11 cellular contexts compared by ENCODE assay signal in the genomic region with DNA sequence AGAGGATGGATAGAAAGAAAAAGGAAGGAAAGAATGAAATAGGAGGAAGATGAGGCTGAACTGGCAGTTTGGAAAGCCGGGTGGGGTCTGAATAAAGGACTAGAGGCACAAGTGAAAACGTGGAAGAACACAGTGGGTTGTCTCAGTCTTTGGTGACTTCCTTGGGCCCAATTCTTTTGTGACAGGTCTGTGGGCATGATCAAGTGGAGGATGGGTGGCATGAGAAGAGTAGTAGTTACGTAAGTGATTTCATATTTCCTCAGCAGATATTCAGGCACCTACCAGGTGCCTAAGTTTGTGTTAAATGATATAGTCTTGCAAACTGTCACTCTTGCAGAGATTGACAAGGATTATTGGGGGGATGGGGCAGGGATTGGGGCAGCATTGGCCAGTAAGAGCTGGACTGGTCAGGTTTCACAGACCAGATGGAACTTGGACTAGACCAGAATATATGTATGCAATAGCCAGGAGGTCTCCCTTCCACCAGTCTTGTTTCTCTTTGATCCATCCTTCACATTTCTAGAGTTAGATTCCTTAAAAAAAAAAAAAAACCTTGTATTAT. TPM values are rescaled to one million over a fixed set of nuclear protein-coding genes. Genes with fewer than 3 reads are reported as not detected.
DNase-seq lines count a peak whose midpoint lies in the region; ATAC-seq and TF ChIP-seq lines count a peak whose summit lies in the region.
"Had no signal": no experiment of that assay in that cellular context is flagged by ENCODE, and none has a peak within 500 bp of the region (broad histone marks: within the 10 kb centered on the region; RNA-seq: fewer than 3 reads in every experiment).

No MANE protein-coding gene starts in this region.

- intact Hi-C loops in Caco-2 (cut with micrococcal nuclease; ENCODE audit: unreplicated experiment), result loop anchor here (5.0 kb wide), 1 partner anchor 303 kb away; no protein-coding TSS in a partner anchor
- intact Hi-C loops in activated T-helper 1 cell treated with anti-CD3 and anti-CD28 coated beads, Interleukin-12 subunit alpha, Interleukin-12 subunit beta, Interleukin-2, Interleukin-4 antibody, amounts not matched to agents 30 ng/mL and 10 ng/mL and 1 ng/mL, durations not matched to agents 14 hours and 24 hours and 36 hours (cut with micrococcal nuclease), result no loop called here
- intact Hi-C loops in sigmoid colon (cut with DNase I), result no loop called here

- in situ Hi-C loops in GM13976 (cut with MboI; ENCODE audit: low sequenced_read_pairs, unreplicated experiment), result loop anchor here (5.0 to 25.0 kb wide), 3 partner anchors 175 to 538 kb away; a partner anchor contains a TSS

- CTCF ChIA-PET in Caco-2 (lab: Charles Lee), result no interaction called here

- H3K4me1 Mint-ChIP-seq in Caco-2 (ENCODE audit: low read depth, unreplicated experiment), result peaks cover 39% of the 10 kb centered on the region
- H3K4me1 Mint-ChIP-seq in activated T-helper 1 cell treated with anti-CD3 and anti-CD28 coated beads, Interleukin-12 subunit alpha, Interleukin-12 subunit beta, Interleukin-2, Interleukin-4 antibody, amounts not matched to agents 30 ng/mL and 10 ng/mL and 1 ng/mL, durations not matched to agents 14 hours and 24 hours and 36 hours (ENCODE audit: low read depth), result peaks cover 78% of the 10 kb centered on the region
- H3K4me1 Mint-ChIP-seq in natural killer cell treated with Interleukin-12 subunit alpha and Interleukin-12 subunit beta and Interleukin-15 and Interleukin-18, amount 100 ng/mL, for 72 hours (ENCODE audit: low read depth in 2 of 2), result peaks cover 62 to 79% of the 10 kb centered on the region in 2 donors

- no peak for TF ChIP-seq EP300 in sigmoid colon (IDR thresholded peaks at IDR 0.05)

- H3K27me3 Mint-ChIP-seq in Caco-2 (ENCODE audit: insufficient read depth, unreplicated experiment), result no peaks in the 10 kb centered on the region
- H3K27me3 Mint-ChIP-seq in activated T-helper 1 cell treated with anti-CD3 and anti-CD28 coated beads, Interleukin-12 subunit alpha, Interleukin-12 subunit beta, Interleukin-2, Interleukin-4 antibody, amounts not matched to agents 30 ng/mL and 10 ng/mL and 1 ng/mL, durations not matched to agents 14 hours and 24 hours and 36 hours (ENCODE audit: insufficient read depth), result no peaks in the 10 kb centered on the region
- no peaks in the 10 kb centered on the region for H3K27me3 Mint-ChIP-seq in natural killer cell treated with Interleukin-12 subunit alpha and Interleukin-12 subunit beta and Interleukin-15 and Interleukin-18, amount 100 ng/mL, for 72 hours

- H3K27ac ChIP-seq in HUES6 (ENCODE audit: low read depth, low read length) (no peak overlapping the region), sigmoid colon (no peak overlapping the region)
- H3K27ac ChIP-seq: HL-60 had no signal

- no peak for DNase-seq in Caco-2
- no peak for DNase-seq in activated T-helper 1 cell treated with anti-CD3 and anti-CD28 coated beads, Interleukin-12 subunit alpha, Interleukin-12 subunit beta, Interleukin-2, Interleukin-4 antibody, amounts not matched to agents 30 ng/mL and 10 ng/mL and 1 ng/mL, durations not matched to agents 14 hours and 24 hours and 36 hours (ENCODE audit: low spot score)
- DNase-seq in natural killer cell treated with Interleukin-12 subunit alpha and Interleukin-12 subunit beta and Interleukin-15 and Interleukin-18, amount 100 ng/mL, for 72 hours (ENCODE audit: low spot score), result no peak
- no peak for DNase-seq in GM13976 (ENCODE audit: low spot score)
- no peak for DNase-seq in kidney tubule cell (ENCODE audit: low spot score)
- DNase-seq in sigmoid colon, result no peak
- DNase-seq: DMS79, NCI-H1694 had no signal

- TF ChIP-seq POLR2A in sigmoid colon (IDR thresholded peaks at IDR 0.05), result no peak

- POLR2A ChIA-PET in Caco-2 (lab: Charles Lee), result no interaction called here

- H3K4me3 Mint-ChIP-seq in Caco-2 (ENCODE audit: unreplicated experiment), result peak overlapping the region; percentile 86
- H3K4me3 Mint-ChIP-seq in activated T-helper 1 cell treated with anti-CD3 and anti-CD28 coated beads, Interleukin-12 subunit alpha, Interleukin-12 subunit beta, Interleukin-2, Interleukin-4 antibody, amounts not matched to agents 30 ng/mL and 10 ng/mL and 1 ng/mL, durations not matched to agents 14 hours and 24 hours and 36 hours, result peak overlapping the region; percentile 63
- H3K4me3 Mint-ChIP-seq in natural killer cell treated with Interleukin-12 subunit alpha and Interleukin-12 subunit beta and Interleukin-15 and Interleukin-18, amount 100 ng/mL, for 72 hours, result peak overlapping the region; percentile 93

- H3K27ac Mint-ChIP-seq in Caco-2 (ENCODE audit: unreplicated experiment), result no peak overlapping the region
- H3K27ac Mint-ChIP-seq in activated T-helper 1 cell treated with anti-CD3 and anti-CD28 coated beads, Interleukin-12 subunit alpha, Interleukin-12 subunit beta, Interleukin-2, Interleukin-4 antibody, amounts not matched to agents 30 ng/mL and 10 ng/mL and 1 ng/mL, durations not matched to agents 14 hours and 24 hours and 36 hours, result peak overlapping the region; percentile 12
- H3K27ac Mint-ChIP-seq in natural killer cell treated with Interleukin-12 subunit alpha and Interleukin-12 subunit beta and Interleukin-15 and Interleukin-18, amount 100 ng/mL, for 72 hours, result peak overlapping the region in 1 of 2 donors; percentile 100

- no peaks in the 10 kb centered on the region for H3K9me3 Mint-ChIP-seq in Caco-2 (ENCODE audit: unreplicated experiment)
- H3K9me3 Mint-ChIP-seq in activated T-helper 1 cell treated with anti-CD3 and anti-CD28 coated beads, Interleukin-12 subunit alpha, Interleukin-12 subunit beta, Interleukin-2, Interleukin-4 antibody, amounts not matched to agents 30 ng/mL and 10 ng/mL and 1 ng/mL, durations not matched to agents 14 hours and 24 hours and 36 hours, result no peaks in the 10 kb centered on the region
- no peaks in the 10 kb centered on the region for H3K9me3 Mint-ChIP-seq in natural killer cell treated with Interleukin-12 subunit alpha and Interleukin-12 subunit beta and Interleukin-15 and Interleukin-18, amount 100 ng/mL, for 72 hours

- H3K27me3 ChIP-seq in Caco-2 (replicated peaks; ENCODE audit: control insufficient read depth, insufficient read depth, low read length) (no peaks in the 10 kb centered on the region), HUES6 (ENCODE audit: control insufficient read depth, insufficient read depth, low read length) (no peaks in the 10 kb centered on the region), sigmoid colon (no peaks in the 10 kb centered on the region)

- H3K36me3 ChIP-seq in Caco-2 (ENCODE audit: control insufficient read depth, insufficient read depth, low read length) (no peaks in the 10 kb centered on the region; the same call in 1 of the 2 replicates), HUES6 (ENCODE audit: control insufficient read depth, insufficient read depth, low read length) (peaks cover 13% of the 10 kb centered on the region), sigmoid colon (no peaks in the 10 kb centered on the region)

- H3K9me3 ChIP-seq in Caco-2 (no peaks in the 10 kb centered on the region), HUES6 (ENCODE audit: control insufficient read depth, insufficient read depth, low read depth, low read length) (no peaks in the 10 kb centered on the region), sigmoid colon (no peaks in the 10 kb centered on the region)

- H3K4me3 ChIP-seq in Caco-2 (ENCODE audit: low read depth, low read length), result no peak overlapping the region
- H3K4me3 ChIP-seq in HUES6 (ENCODE audit: low read depth, low read length), result peak overlapping the region; percentile 37; the same call in 1 of the 2 replicates
- no peak overlapping the region for H3K4me3 ChIP-seq in sigmoid colon

- no peak for TF ChIP-seq CTCF in Caco-2 (IDR thresholded peaks at IDR 0.05; ENCODE audit: insufficient read depth in 1 of 2, low read depth in 1 of 2, low read length in 1 of 2, severe bottlenecking in 1 of 2, unreplicated experiment in 1 of 2)
- no peak for TF ChIP-seq CTCF in GM13976 (IDR thresholded peaks at IDR 0.05; ENCODE audit: borderline replicate concordance, control extremely low read depth, extremely low read depth, insufficient read depth, missing control alignments)
- no peak for TF ChIP-seq CTCF in sigmoid colon (IDR thresholded peaks at IDR 0.05)

- peaks cover 49% of the 10 kb centered on the region for H3K36me3 Mint-ChIP-seq in Caco-2 (ENCODE audit: insufficient read depth, unreplicated experiment)
- H3K36me3 Mint-ChIP-seq in activated T-helper 1 cell treated with anti-CD3 and anti-CD28 coated beads, Interleukin-12 subunit alpha, Interleukin-12 subunit beta, Interleukin-2, Interleukin-4 antibody, amounts not matched to agents 30 ng/mL and 10 ng/mL and 1 ng/mL, durations not matched to agents 14 hours and 24 hours and 36 hours (ENCODE audit: low read depth), result peaks cover 29% of the 10 kb centered on the region
- H3K36me3 Mint-ChIP-seq in natural killer cell treated with Interleukin-12 subunit alpha and Interleukin-12 subunit beta and Interleukin-15 and Interleukin-18, amount 100 ng/mL, for 72 hours, result peaks cover 14% of the 10 kb centered on the region

- no peak overlapping the region for H3K9ac ChIP-seq in HUES6 (ENCODE audit: low read length)

- H3K4me1 ChIP-seq in Caco-2 (peaks cover 6% of the 10 kb centered on the region), HUES6 (ENCODE audit: control insufficient read depth, insufficient read depth, low read length) (peaks cover 29% of the 10 kb centered on the region), sigmoid colon (peaks cover 0 to 44% (median 27%) of the 10 kb centered on the region in 4 donors)

- WGBS in sigmoid colon, 2 donors, result 58 to 67% methylated on average over 3 of the region's 3 CpGs

- no TSS peak for BruUV-seq in Caco-2 (replicated peaks; lab: Mats Ljungman, UMichigan)

- ATAC-seq in natural killer cell treated with Interleukin-12 subunit alpha and Interleukin-12 subunit beta and Interleukin-15 and Interleukin-18, amount 100 ng/mL, for 72 hours, result no peak
- ATAC-seq: esophagus mucosa had no signal

RNA-seq across cellular contexts. Expression of a gene that starts 2.7 kb away (rescaled TPM):
- 58.9 and 64.3 TPM in 2 replicates for total RNA-seq in Caco-2 (2022)
- total RNA-seq in activated T-helper 1 cell treated with anti-CD3 and anti-CD28 coated beads, Interleukin-12 subunit alpha, Interleukin-12 subunit beta, Interleukin-2, Interleukin-4 antibody, amounts not matched to agents 30 ng/mL and 10 ng/mL and 1 ng/mL, durations not matched to agents 14 hours and 24 hours and 36 hours, result 77.0 and 78.9 TPM in 2 replicates
- total RNA-seq in natural killer cell treated with Interleukin-12 subunit alpha and Interleukin-12 subunit beta and Interleukin-15 and Interleukin-18, amount 100 ng/mL, for 72 hours, result 10 to 100 TPM; 60.2 to 99.3 TPM
- 10 to 100 TPM; 33.0 to 54.2 (median 37.3) TPM for total RNA-seq in sigmoid colon
- 10 to 100 TPM; 11.4 to 23.9 (median 14.6) TPM for polyA plus RNA-seq in sigmoid colon
